ENCODE assay signal across 5 cellular contexts in the genomic region with DNA sequence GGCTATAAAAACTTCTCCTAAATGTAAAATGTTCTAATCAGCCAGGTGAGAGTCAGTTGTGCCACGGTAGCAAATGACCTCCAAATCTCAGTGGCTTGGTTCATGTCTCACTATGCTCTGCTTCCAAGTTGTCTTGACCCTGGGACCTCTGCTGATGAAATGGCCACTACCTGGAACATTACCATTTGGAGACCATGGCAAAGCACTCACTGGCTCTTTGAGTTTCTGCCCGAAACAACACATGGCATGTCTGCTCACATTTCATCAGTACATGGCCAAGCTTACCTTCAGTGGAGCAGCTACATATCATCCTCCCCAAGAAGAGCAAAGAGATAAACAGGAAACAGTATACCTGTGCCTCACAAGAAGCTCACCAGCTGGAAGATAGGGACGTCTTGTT. TPM values are rescaled to one million over a fixed set of nuclear protein-coding genes. Genes with fewer than 3 reads are reported as not detected.
"Had no signal": no experiment of that assay in that cellular context is flagged by ENCODE, and none has a peak within 500 bp of the region (broad histone marks: within the 10 kb centered on the region; RNA-seq: fewer than 3 reads in every experiment).

No MANE protein-coding gene starts in this region.

- DNase-seq: H9, HCEC 1CT, KBM-7 had no signal

- H3K4me3 ChIP-seq: GM23338 had no signal

RNA-seq across cellular contexts. Expression of a gene that starts 40.2 kb away (rescaled TPM):
- total RNA-seq: GM23338, H1, H9 had no signal
